33 cellular contexts compared by ENCODE assay signal in genomic region chr2:133822901-133823550, GRCh38.
"Had no signal": no experiment of that assay in that cellular context is flagged by ENCODE, and none has a peak within 500 bp of the region (broad histone marks: within the 10 kb centered on the region; RNA-seq: fewer than 3 reads in every experiment).

No MANE protein-coding gene starts in this region.

- H3K36me3 ChIP-seq: ascending aorta, breast epithelium, cardiac muscle cell, colonic mucosa, esophagus squamous epithelium, gastroesophageal sphincter, WERI-Rb-1 had no signal

- H3K36me3 Mint-ChIP-seq: activated CD4-positive, alpha-beta memory T cell treated with anti-CD3 and anti-CD28 coated beads for 36 hours; activated CD8-positive, alpha-beta memory T cell treated with anti-CD3 and anti-CD28 coated beads, Interleukin-2, amount 10 ng/mL, durations not matched to agents 7 days and 5 days; activated naive CD4-positive, alpha-beta T cell treated with anti-CD3 and anti-CD28 coated beads, Interleukin-2, amount 10 ng/mL, durations not matched to agents 7 days and 5 days; activated naive CD4-positive, alpha-beta T cell treated with anti-CD3 and anti-CD28 coated beads, Interleukin-2, amount 50 U/mL, for 72 hours; activated naive CD8-positive, alpha-beta T cell treated with anti-CD3 and anti-CD28 coated beads, Interleukin-2, amount 10 ng/mL, durations not matched to agents 7 days and 5 days; brain had no signal

- H3K4me3 Mint-ChIP-seq: activated B cell treated with CpG ODN at 0.5 μM for 24 hours; activated CD4-positive, alpha-beta memory T cell treated with anti-CD3 and anti-CD28 coated beads for 36 hours; activated CD4-positive, alpha-beta T cell treated with anti-CD3 and anti-CD28 coated beads, Interleukin-2, amount 10 ng/mL, durations not matched to agents 24 days and 14 days; activated CD8-positive, alpha-beta memory T cell treated with anti-CD3 and anti-CD28 coated beads, Interleukin-2, amount 10 ng/mL, durations not matched to agents 7 days and 5 days; activated CD8-positive, alpha-beta T cell treated with anti-CD3 and anti-CD28 coated beads, Interleukin-2, amount 10 ng/mL, durations not matched to agents 7 days and 5 days; activated naive CD4-positive, alpha-beta T cell treated with anti-CD3 and anti-CD28 coated beads, Interleukin-2, amount 10 ng/mL, durations not matched to agents 7 days and 5 days; activated naive CD8-positive, alpha-beta T cell treated with anti-CD3 and anti-CD28 coated beads, Interleukin-2, amount 10 ng/mL, durations not matched to agents 7 days and 5 days; brain; endodermal cell; T-helper 17 cell; T-helper 2 cell treated with Interferon-gamma antibody and Interleukin-4, amounts not matched to agents 5 μg/mL and 100 μg/mL, for 36 hours had no signal

- H3K4me3 ChIP-seq: ascending aorta, breast epithelium, cardiac muscle cell, colonic mucosa, dorsolateral prefrontal cortex, esophagus squamous epithelium, gastroesophageal sphincter had no signal

- H3K4me1 Mint-ChIP-seq: activated B cell treated with CpG ODN at 0.5 μM for 24 hours; activated CD4-positive, alpha-beta T cell treated with anti-CD3 and anti-CD28 coated beads, Interleukin-2, amount 10 ng/mL, durations not matched to agents 24 days and 14 days; activated CD8-positive, alpha-beta memory T cell treated with anti-CD3 and anti-CD28 coated beads, Interleukin-2, amount 10 ng/mL, durations not matched to agents 7 days and 5 days; activated naive CD4-positive, alpha-beta T cell treated with anti-CD3 and anti-CD28 coated beads, Interleukin-2, amount 10 ng/mL, durations not matched to agents 7 days and 5 days; activated naive CD8-positive, alpha-beta T cell treated with anti-CD3 and anti-CD28 coated beads, Interleukin-2, amount 10 ng/mL, durations not matched to agents 7 days and 5 days; endodermal cell; T-helper 17 cell had no signal

- H3K27me3 Mint-ChIP-seq: activated CD8-positive, alpha-beta memory T cell treated with anti-CD3 and anti-CD28 coated beads, Interleukin-2, amount 10 ng/mL, durations not matched to agents 7 days and 5 days; activated naive CD4-positive, alpha-beta T cell treated with anti-CD3 and anti-CD28 coated beads, Interleukin-2, amount 10 ng/mL, durations not matched to agents 7 days and 5 days; activated naive CD8-positive, alpha-beta T cell treated with anti-CD3 and anti-CD28 coated beads, Interleukin-2, amount 10 ng/mL, durations not matched to agents 7 days and 5 days had no signal

- DNase-seq: activated B cell treated with CpG ODN at 0.5 μM for 24 hours; activated CD4-positive, alpha-beta memory T cell treated with anti-CD3 and anti-CD28 coated beads for 36 hours; activated CD8-positive, alpha-beta memory T cell treated with anti-CD3 and anti-CD28 coated beads, Interleukin-2, amount 10 ng/mL, durations not matched to agents 7 days and 5 days; activated CD8-positive, alpha-beta memory T cell treated with anti-CD3 and anti-CD28 coated beads, Interleukin-2, amount 50 U/mL, for 4 hours; activated CD8-positive, alpha-beta T cell treated with anti-CD3 and anti-CD28 coated beads, Interleukin-2, amount 10 ng/mL, durations not matched to agents 7 days and 5 days; activated gamma-delta T cell; activated naive CD4-positive, alpha-beta T cell; activated naive CD4-positive, alpha-beta T cell treated with anti-CD3 and anti-CD28 coated beads, Interleukin-2, amount 10 ng/mL, durations not matched to agents 7 days and 5 days; activated naive CD8-positive, alpha-beta T cell treated with anti-CD3 and anti-CD28 coated beads, Interleukin-2, amount 10 ng/mL, durations not matched to agents 7 days and 5 days; activated T-cell treated with anti-CD3 and anti-CD28 coated beads, Interleukin-2, amount 50 U/mL, for 1 hour; activated T-cell treated with anti-CD3 and anti-CD28 coated beads, Interleukin-2, amount 50 U/mL, for 48 hours; central memory CD4-positive, alpha-beta T cell; cerebellar nuclear complex; colonic mucosa; dorsolateral prefrontal cortex; effector memory CD4-positive, alpha-beta T cell; endodermal cell; erythroblast; esophagus squamous epithelium; foreskin melanocyte; T-helper 1 cell; T-helper 17 cell; T1000; WERI-Rb-1 had no signal

- ATAC-seq: activated CD4-positive, CD25-positive, alpha-beta regulatory T cell treated with anti-CD3 and anti-CD28 coated beads, Interleukin-2, amount 50 U/mL, for 24 hours; activated CD8-positive, alpha-beta memory T cell treated with anti-CD3 and anti-CD28 coated beads, Interleukin-2, amount 10 ng/mL, durations not matched to agents 7 days and 5 days; activated CD8-positive, alpha-beta T cell treated with anti-CD3 and anti-CD28 coated beads, Interleukin-2, amount 10 ng/mL, durations not matched to agents 7 days and 5 days; activated naive CD4-positive, alpha-beta T cell treated with anti-CD3 and anti-CD28 coated beads, Interleukin-2, amount 50 U/mL, for 72 hours; gastroesophageal sphincter; T-helper 17 cell had no signal

- H3K9me3 ChIP-seq: ascending aorta, breast epithelium, colonic mucosa, esophagus squamous epithelium, gastroesophageal sphincter had no signal

- H3K27ac Mint-ChIP-seq: activated B cell treated with CpG ODN at 0.5 μM for 24 hours; activated CD4-positive, alpha-beta memory T cell treated with anti-CD3 and anti-CD28 coated beads for 36 hours; activated CD4-positive, alpha-beta T cell treated with anti-CD3 and anti-CD28 coated beads, Interleukin-2, amount 10 ng/mL, durations not matched to agents 24 days and 14 days; activated CD8-positive, alpha-beta memory T cell treated with anti-CD3 and anti-CD28 coated beads, Interleukin-2, amount 10 ng/mL, durations not matched to agents 7 days and 5 days; activated CD8-positive, alpha-beta T cell treated with anti-CD3 and anti-CD28 coated beads, Interleukin-2, amount 10 ng/mL, durations not matched to agents 7 days and 5 days; activated naive CD4-positive, alpha-beta T cell treated with anti-CD3 and anti-CD28 coated beads, Interleukin-2, amount 10 ng/mL, durations not matched to agents 7 days and 5 days; activated naive CD4-positive, alpha-beta T cell treated with anti-CD3 and anti-CD28 coated beads, Interleukin-2, amount 50 U/mL, for 72 hours; activated naive CD8-positive, alpha-beta T cell treated with anti-CD3 and anti-CD28 coated beads, Interleukin-2, amount 10 ng/mL, durations not matched to agents 7 days and 5 days; brain; endodermal cell; T-helper 17 cell; T-helper 2 cell treated with Interferon-gamma antibody and Interleukin-4, amounts not matched to agents 5 μg/mL and 100 μg/mL, for 36 hours had no signal

- H3K4me1 ChIP-seq: ascending aorta, breast epithelium, colonic mucosa, esophagus squamous epithelium had no signal

- H3K27ac ChIP-seq: ascending aorta, breast epithelium, cardiac muscle cell, colonic mucosa, dorsolateral prefrontal cortex, esophagus squamous epithelium, gastroesophageal sphincter, WERI-Rb-1 had no signal

- H3K9me3 Mint-ChIP-seq: activated CD4-positive, alpha-beta memory T cell treated with anti-CD3 and anti-CD28 coated beads for 36 hours; activated CD4-positive, alpha-beta T cell treated with anti-CD3 and anti-CD28 coated beads, Interleukin-2, amount 10 ng/mL, durations not matched to agents 24 days and 14 days; activated naive CD4-positive, alpha-beta T cell treated with anti-CD3 and anti-CD28 coated beads, Interleukin-2, amount 10 ng/mL, durations not matched to agents 7 days and 5 days; activated naive CD4-positive, alpha-beta T cell treated with anti-CD3 and anti-CD28 coated beads, Interleukin-2, amount 50 U/mL, for 72 hours; endodermal cell; T-helper 2 cell treated with Interferon-gamma antibody and Interleukin-4, amounts not matched to agents 5 μg/mL and 100 μg/mL, for 36 hours had no signal

- H3K27me3 ChIP-seq: ascending aorta, breast epithelium, cardiac muscle cell, colonic mucosa, esophagus squamous epithelium, gastroesophageal sphincter had no signal
